ENCODE assay signal across 1 cellular context in genomic region chr1:9606948-9607347, GRCh38.
TF ChIP-seq lines count a peak whose summit lies in the region.

No MANE protein-coding gene starts in this region.

TF ChIP-seq in GM23338, 12 proteins besides CTCF, POLR2A, EP300 and RAD21 (continued from another document):
- TF ChIP-seq REST (IDR thresholded peaks at IDR 0.05; ENCODE audit: unreplicated experiment) (no peak), NANOG (IDR thresholded peaks at IDR 0.05; ENCODE audit: borderline replicate concordance) (no peak), EZH2phosphoT487 (IDR thresholded peaks at IDR 0.05; ENCODE audit: unreplicated experiment) (no peak), JUNB (IDR thresholded peaks at IDR 0.05; ENCODE audit: unreplicated experiment) (no peak), ETS1 (IDR thresholded peaks at IDR 0.05) (no peak), ZNF331 (CRISPR knock-in tag; IDR thresholded peaks at IDR 0.05; ENCODE audit: low read depth) (no peak), STAT1 (IDR thresholded peaks at IDR 0.05; ENCODE audit: unreplicated experiment) (no peak), ZNF114 (CRISPR knock-in tag; IDR thresholded peaks at IDR 0.05) (no peak), ZNF462 (CRISPR knock-in tag; IDR thresholded peaks at IDR 0.05) (no peak)
